2 cellular contexts compared by ENCODE assay signal in the genomic region with DNA sequence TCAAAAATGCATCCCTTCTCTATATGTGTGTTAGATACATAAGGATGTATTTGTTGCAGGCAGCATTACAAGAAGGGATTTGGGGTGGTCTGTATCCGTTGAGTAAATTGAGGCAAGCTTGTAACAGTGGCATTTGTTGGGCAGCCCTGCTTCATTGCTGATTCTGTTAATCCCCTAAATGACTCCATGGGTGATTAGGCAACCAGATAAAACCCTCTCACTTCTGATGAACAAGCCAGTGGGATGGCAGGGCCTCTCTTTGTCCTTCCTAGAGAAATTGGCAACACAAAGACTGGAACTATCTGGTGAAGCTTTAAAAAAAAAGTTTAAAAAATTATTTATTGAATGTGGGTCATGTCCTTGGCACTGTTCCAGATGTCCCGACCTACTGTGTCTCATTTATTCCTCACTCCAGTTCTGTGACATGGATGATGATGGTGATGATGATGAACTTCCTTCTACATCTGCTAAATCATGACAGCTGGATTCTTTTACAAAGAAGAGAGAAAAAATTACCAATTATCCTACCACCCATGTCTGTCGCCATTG.
TF ChIP-seq lines count a peak whose summit lies in the region.

No MANE protein-coding gene starts in this region.

TF ChIP-seq in IMR-90, 13 proteins besides CTCF, POLR2A, EP300 and RAD21:
- TF ChIP-seq MAFK (IDR thresholded peaks at IDR 0.05; ENCODE audit: low read depth, low read length) = no peak
- 0 out of 2 replicates have a peak, but pooled peaks have one; percentile 29 for TF ChIP-seq CEBPB (IDR thresholded peaks at IDR 0.05; ENCODE audit: low read depth, low read length)
- TF ChIP-seq NFE2L2 (IDR thresholded peaks at IDR 0.05; ENCODE audit: low read depth, low read length) = 0 out of 2 replicates have a peak, but pooled peaks have one; percentile 15

TF ChIP-seq in GM12878, 131 proteins besides CTCF, POLR2A, EP300 and RAD21:
- no peak for TF ChIP-seq CHD4 (IDR thresholded peaks at IDR 0.05)
- TF ChIP-seq, protein P1, sequence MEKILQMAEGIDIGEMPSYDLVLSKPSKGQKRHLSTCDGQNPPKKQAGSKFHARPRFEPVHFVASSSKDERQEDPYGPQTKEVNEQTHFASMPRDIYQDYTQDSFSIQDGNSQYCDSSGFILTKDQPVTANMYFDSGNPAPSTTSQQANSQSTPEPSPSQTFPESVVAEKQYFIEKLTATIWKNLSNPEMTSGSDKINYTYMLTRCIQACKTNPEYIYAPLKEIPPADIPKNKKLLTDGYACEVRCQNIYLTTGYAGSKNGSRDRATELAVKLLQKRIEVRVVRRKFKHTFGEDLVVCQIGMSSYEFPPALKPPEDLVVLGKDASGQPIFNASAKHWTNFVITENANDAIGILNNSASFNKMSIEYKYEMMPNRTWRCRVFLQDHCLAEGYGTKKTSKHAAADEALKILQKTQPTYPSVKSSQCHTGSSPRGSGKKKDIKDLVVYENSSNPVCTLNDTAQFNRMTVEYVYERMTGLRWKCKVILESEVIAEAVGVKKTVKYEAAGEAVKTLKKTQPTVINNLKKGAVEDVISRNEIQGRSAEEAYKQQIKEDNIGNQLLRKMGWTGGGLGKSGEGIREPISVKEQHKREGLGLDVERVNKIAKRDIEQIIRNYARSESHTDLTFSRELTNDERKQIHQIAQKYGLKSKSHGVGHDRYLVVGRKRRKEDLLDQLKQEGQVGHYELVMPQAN (conservative IDR thresholded peaks at IDR 0.05) = no peak
- TF ChIP-seq LARP7 (IDR thresholded peaks at IDR 0.05) = no peak
- TF ChIP-seq, protein P2, sequence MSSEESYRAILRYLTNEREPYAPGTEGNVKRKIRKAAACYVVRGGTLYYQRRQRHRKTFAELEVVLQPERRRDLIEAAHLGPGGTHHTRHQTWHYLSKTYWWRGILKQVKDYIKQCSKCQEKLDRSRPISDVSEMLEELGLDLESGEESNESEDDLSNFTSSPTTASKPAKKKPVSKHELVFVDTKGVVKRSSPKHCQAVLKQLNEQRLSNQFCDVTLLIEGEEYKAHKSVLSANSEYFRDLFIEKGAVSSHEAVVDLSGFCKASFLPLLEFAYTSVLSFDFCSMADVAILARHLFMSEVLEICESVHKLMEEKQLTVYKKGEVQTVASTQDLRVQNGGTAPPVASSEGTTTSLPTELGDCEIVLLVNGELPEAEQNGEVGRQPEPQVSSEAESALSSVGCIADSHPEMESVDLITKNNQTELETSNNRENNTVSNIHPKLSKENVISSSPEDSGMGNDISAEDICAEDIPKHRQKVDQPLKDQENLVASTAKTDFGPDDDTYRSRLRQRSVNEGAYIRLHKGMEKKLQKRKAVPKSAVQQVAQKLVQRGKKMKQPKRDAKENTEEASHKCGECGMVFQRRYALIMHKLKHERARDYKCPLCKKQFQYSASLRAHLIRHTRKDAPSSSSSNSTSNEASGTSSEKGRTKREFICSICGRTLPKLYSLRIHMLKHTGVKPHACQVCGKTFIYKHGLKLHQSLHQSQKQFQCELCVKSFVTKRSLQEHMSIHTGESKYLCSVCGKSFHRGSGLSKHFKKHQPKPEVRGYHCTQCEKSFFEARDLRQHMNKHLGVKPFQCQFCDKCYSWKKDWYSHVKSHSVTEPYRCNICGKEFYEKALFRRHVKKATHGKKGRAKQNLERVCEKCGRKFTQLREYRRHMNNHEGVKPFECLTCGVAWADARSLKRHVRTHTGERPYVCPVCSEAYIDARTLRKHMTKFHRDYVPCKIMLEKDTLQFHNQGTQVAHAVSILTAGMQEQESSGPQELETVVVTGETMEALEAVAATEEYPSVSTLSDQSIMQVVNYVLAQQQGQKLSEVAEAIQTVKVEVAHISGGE (CRISPR knock-in tag; IDR thresholded peaks at IDR 0.05) = no peak
- TF ChIP-seq MEF2B (IDR thresholded peaks at IDR 0.05; ENCODE audit: partially characterized antibody, poor library complexity, severe bottlenecking) = no peak
- no peak for TF ChIP-seq BCL11A (IDR thresholded peaks at IDR 0.05; ENCODE audit: low read depth, low read length)
- TF ChIP-seq, protein P3, sequence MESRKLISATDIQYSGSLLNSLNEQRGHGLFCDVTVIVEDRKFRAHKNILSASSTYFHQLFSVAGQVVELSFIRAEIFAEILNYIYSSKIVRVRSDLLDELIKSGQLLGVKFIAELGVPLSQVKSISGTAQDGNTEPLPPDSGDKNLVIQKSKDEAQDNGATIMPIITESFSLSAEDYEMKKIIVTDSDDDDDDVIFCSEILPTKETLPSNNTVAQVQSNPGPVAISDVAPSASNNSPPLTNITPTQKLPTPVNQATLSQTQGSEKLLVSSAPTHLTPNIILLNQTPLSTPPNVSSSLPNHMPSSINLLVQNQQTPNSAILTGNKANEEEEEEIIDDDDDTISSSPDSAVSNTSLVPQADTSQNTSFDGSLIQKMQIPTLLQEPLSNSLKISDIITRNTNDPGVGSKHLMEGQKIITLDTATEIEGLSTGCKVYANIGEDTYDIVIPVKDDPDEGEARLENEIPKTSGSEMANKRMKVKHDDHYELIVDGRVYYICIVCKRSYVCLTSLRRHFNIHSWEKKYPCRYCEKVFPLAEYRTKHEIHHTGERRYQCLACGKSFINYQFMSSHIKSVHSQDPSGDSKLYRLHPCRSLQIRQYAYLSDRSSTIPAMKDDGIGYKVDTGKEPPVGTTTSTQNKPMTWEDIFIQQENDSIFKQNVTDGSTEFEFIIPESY (IDR thresholded peaks at IDR 0.05) = no peak
- TF ChIP-seq, protein P4, sequence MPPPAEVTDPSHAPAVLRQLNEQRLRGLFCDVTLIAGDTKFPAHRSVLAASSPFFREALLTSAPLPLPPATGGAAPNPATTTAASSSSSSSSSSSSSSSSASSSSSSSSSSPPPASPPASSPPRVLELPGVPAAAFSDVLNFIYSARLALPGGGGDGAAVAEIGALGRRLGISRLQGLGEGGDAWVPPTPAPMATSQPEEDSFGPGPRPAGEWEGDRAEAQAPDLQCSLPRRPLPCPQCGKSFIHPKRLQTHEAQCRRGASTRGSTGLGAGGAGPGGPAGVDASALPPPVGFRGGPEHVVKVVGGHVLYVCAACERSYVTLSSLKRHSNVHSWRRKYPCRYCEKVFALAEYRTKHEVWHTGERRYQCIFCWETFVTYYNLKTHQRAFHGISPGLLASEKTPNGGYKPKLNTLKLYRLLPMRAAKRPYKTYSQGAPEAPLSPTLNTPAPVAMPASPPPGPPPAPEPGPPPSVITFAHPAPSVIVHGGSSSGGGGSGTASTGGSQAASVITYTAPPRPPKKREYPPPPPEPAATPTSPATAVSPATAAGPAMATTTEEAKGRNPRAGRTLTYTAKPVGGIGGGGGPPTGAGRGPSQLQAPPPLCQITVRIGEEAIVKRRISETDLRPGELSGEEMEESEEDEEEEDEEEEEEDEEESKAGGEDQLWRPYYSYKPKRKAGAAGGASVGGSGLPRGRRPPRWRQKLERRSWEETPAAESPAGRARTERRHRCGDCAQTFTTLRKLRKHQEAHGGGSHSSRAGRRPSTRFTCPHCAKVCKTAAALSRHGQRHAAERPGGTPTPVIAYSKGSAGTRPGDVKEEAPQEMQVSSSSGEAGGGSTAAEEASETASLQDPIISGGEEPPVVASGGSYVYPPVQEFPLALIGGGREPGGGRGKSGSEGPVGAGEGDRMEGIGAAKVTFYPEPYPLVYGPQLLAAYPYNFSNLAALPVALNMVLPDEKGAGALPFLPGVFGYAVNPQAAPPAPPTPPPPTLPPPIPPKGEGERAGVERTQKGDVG (CRISPR knock-in tag; IDR thresholded peaks at IDR 0.05) = no peak
- TF ChIP-seq ATF7 (IDR thresholded peaks at IDR 0.05; ENCODE audit: low read depth) = no peak
- TF ChIP-seq, protein P5, sequence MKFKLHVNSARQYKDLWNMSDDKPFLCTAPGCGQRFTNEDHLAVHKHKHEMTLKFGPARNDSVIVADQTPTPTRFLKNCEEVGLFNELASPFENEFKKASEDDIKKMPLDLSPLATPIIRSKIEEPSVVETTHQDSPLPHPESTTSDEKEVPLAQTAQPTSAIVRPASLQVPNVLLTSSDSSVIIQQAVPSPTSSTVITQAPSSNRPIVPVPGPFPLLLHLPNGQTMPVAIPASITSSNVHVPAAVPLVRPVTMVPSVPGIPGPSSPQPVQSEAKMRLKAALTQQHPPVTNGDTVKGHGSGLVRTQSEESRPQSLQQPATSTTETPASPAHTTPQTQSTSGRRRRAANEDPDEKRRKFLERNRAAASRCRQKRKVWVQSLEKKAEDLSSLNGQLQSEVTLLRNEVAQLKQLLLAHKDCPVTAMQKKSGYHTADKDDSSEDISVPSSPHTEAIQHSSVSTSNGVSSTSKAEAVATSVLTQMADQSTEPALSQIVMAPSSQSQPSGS (IDR thresholded peaks at IDR 0.05; ENCODE audit: low read length) = no peak
- TF ChIP-seq HCFC1 (IDR thresholded peaks at IDR 0.05; ENCODE audit: low read length) = no peak
- TF ChIP-seq SMC3 (IDR thresholded peaks at IDR 0.05; ENCODE audit: borderline replicate concordance, low read length) = no peak
- TF ChIP-seq EGR1 (IDR thresholded peaks at IDR 0.05; ENCODE audit: borderline replicate concordance in 1 of 2, low read depth in 2 of 2, low read length in 2 of 2) = no peak
